23 cellular contexts compared by ENCODE assay signal in genomic region chr12:126202138-126202537, GRCh38.
"Had no signal": no experiment of that assay in that cellular context is flagged by ENCODE, and none has a peak within 500 bp of the region (broad histone marks: within the 10 kb centered on the region; RNA-seq: fewer than 3 reads in every experiment).

No MANE protein-coding gene starts in this region.

- DNase-seq: activated CD4-positive, CD25-positive, alpha-beta regulatory T cell treated with anti-CD3 and anti-CD28 coated beads, Interleukin-2, amount 50 U/mL, for 72 hours; activated CD8-positive, alpha-beta memory T cell treated with anti-CD3 and anti-CD28 coated beads for 24 hours; activated CD8-positive, alpha-beta memory T cell treated with anti-CD3 and anti-CD28 coated beads, Interleukin-2, amount 50 U/mL, for 48 hours; activated effector memory CD4-positive, alpha-beta T cell treated with Interleukin-2 at 50 U/mL for 16 hours; activated naive CD4-positive, alpha-beta T cell treated with anti-CD3 and anti-CD28 coated beads, Interleukin-2, amount 50 U/mL, for 16 hours; activated T-cell treated with anti-CD3 and anti-CD28 coated beads, Interleukin-2, amount 50 U/mL, for 48 hours; aorta; brain microvascular endothelial cell; gastrocnemius medialis; head of caudate nucleus; left ventricle myocardium inferior; mammary epithelial cell; natural killer cell; ovary; psoas muscle; right cardiac atrium; stimulated activated CD4-positive, alpha-beta T cell treated with anti-CD3 and anti-CD28 coated beads, Interleukin-15, amount 100 ng/mL, for 24 hours; stimulated activated CD4-positive, alpha-beta T cell treated with anti-CD3 and anti-CD28 coated beads, Interleukin-2, amount 100 ng/mL, for 48 hours; T-helper 9 cell; upper lobe of right lung had no signal

- H3K9me3 ChIP-seq: gastrocnemius medialis, left ventricle myocardium inferior, ovary, psoas muscle, thoracic aorta, upper lobe of right lung had no signal

- H3K36me3 ChIP-seq: brain microvascular endothelial cell, gastrocnemius medialis, left ventricle myocardium inferior, ovary, thoracic aorta, upper lobe of right lung had no signal

- H3K27ac Mint-ChIP-seq: natural killer cell had no signal

- H3K27me3 ChIP-seq: brain microvascular endothelial cell, gastrocnemius medialis, ovary, upper lobe of right lung had no signal

- H3K27ac ChIP-seq: brain microvascular endothelial cell, coronary artery, gastrocnemius medialis, left ventricle myocardium inferior, ovary, psoas muscle, skin epidermis, thoracic aorta, upper lobe of right lung had no signal

- H3K4me3 ChIP-seq: coronary artery, gastrocnemius medialis, left ventricle myocardium inferior, ovary, psoas muscle, skin epidermis, thoracic aorta, upper lobe of right lung had no signal

- H3K36me3 Mint-ChIP-seq: natural killer cell had no signal

- H3K4me1 ChIP-seq: gastrocnemius medialis, left ventricle myocardium inferior, psoas muscle, upper lobe of right lung had no signal

- H3K4me1 Mint-ChIP-seq: natural killer cell had no signal

- ATAC-seq: gastrocnemius medialis, natural killer cell, psoas muscle, right cardiac atrium, upper lobe of right lung had no signal

- H3K4me3 Mint-ChIP-seq: natural killer cell had no signal
